Comparison of ENCODE assay signal across 17 cellular contexts in genomic region chr12:129312048-129312447, GRCh38.
DNase-seq lines count a peak whose midpoint lies in the region; ATAC-seq, FAIRE-seq and TF ChIP-seq lines count a peak whose summit lies in the region.
"Had no signal": no experiment of that assay in that cellular context is flagged by ENCODE, and none has a peak within 500 bp of the region (broad histone marks: within the 10 kb centered on the region; RNA-seq: fewer than 3 reads in every experiment).

No MANE protein-coding gene starts in this region.

- H3K9ac ChIP-seq in GM12878 (ENCODE audit: control insufficient read depth, insufficient read depth, low read length) = no peak overlapping the region
- H3K9ac ChIP-seq: BLaER1 had no signal

- no peak overlapping the region for H3K27ac ChIP-seq in GM12878 (ENCODE audit: control insufficient read depth, insufficient read depth)
- H3K27ac ChIP-seq: BLaER1 had no signal

- H3K4me1 ChIP-seq in GM12878 (ENCODE audit: control insufficient read depth, insufficient read depth, low read length) = no peaks in the 10 kb centered on the region
- H3K4me1 ChIP-seq: BLaER1 had no signal

- WGBS in GM12878 (ENCODE audit: insufficient coverage, insufficient replicate concordance, low lambda C conversion rate, missing lambda C conversion rate) = 35% methylated on average over 4 of the region's 4 CpGs

- intact Hi-C loops in GM12878 (cut with micrococcal nuclease; ENCODE audit: unreplicated experiment) = no loop called here

- no TSS peak for BruUV-seq in GM12878 (replicated peaks; lab: Mats Ljungman, UMichigan)

- CTCF ChIA-PET in GM12878 (lab: Yijun Ruan, JAX) = no interaction called here

- no peaks in the 10 kb centered on the region for H4K20me1 ChIP-seq in GM12878 (ENCODE audit: control insufficient read depth, insufficient read depth)
- H4K20me1 ChIP-seq: BLaER1 had no signal

- no peak overlapping the region for H2AFZ ChIP-seq in GM12878 (ENCODE audit: control insufficient read depth, low read depth, low read length)

- POLR2A ChIA-PET in GM12878 (lab: Charles Lee) = no interaction called here

- TF ChIP-seq RAD21 in GM12878 (IDR thresholded peaks at IDR 0.05; ENCODE audit: insufficient read depth, low read depth, low read length) = no peak

- no peaks in the 10 kb centered on the region for H3K9me3 ChIP-seq in GM12878 (replicated peaks; ENCODE audit: control insufficient read depth, insufficient read depth, low read length)
- H3K9me3 ChIP-seq: BLaER1, MG63 had no signal

- no peak for TF ChIP-seq CTCF in GM12878 (IDR thresholded peaks at IDR 0.05 in 2 of 3, conservative IDR thresholded peaks at IDR 0.05 in 1 of 3; ENCODE audit: control insufficient read depth in 2 of 3, extremely low read depth in 1 of 3, insufficient read depth in 1 of 3, low read depth in 3 of 3, low read length in 3 of 3)

- TF ChIP-seq EP300 in GM12878 (IDR thresholded peaks at IDR 0.05; ENCODE audit: borderline replicate concordance in 1 of 2, control insufficient read depth in 1 of 2, low read depth in 2 of 2, low read length in 2 of 2) = no peak

- ATAC-seq in GM12878 = no peak
- ATAC-seq: PC-3 had no signal

- H3K27me3 ChIP-seq in H7 (ENCODE audit: control insufficient read depth, insufficient read depth, low read length) (no peaks in the 10 kb centered on the region), GM12878 (replicated peaks in 1 of 2; ENCODE audit: control insufficient read depth in 2 of 2, insufficient read depth in 2 of 2, low read length in 1 of 2) (no peaks in the 10 kb centered on the region)
- H3K27me3 ChIP-seq: BLaER1, MG63 had no signal

- DNase-seq in H7 (peak; percentile 38), NCI-H526 (lab: John Stamatoyannopoulos, UW) (peak; percentile 24 to 49), GM12878 (ENCODE audit: low read depth, low spot score) (no peak), myocyte (ENCODE audit: low read depth) (peak; percentile 1), NCI-H2196 treated with DMSO at 0.1 percent for 48 hours (lab: John Stamatoyannopoulos, UW; ENCODE audit: unreplicated experiment) (no peak), NCI-H748 treated with DMSO at 0.1 percent for 48 hours (lab: John Stamatoyannopoulos, UW) (no peak)
- no peak for DNase-seq in stimulated activated CD4-positive, alpha-beta T cell treated with anti-CD3 and anti-CD28 coated beads, Interleukin-15, amount 100 ng/mL, for 24 hours
- DNase-seq: CD4-positive, alpha-beta memory T cell; EL; GOT3; MG63; NCI-H1105; NCI-H2081; PC-3 had no signal

- no peak overlapping the region for H3K4me2 ChIP-seq in GM12878 (ENCODE audit: control insufficient read depth, insufficient read depth)
- H3K4me2 ChIP-seq: BLaER1 had no signal

- no peaks in the 10 kb centered on the region for H3K79me2 ChIP-seq in GM12878 (ENCODE audit: control insufficient read depth, insufficient read depth, low read length)

- H3K36me3 ChIP-seq in H7 (replicated peaks; ENCODE audit: control insufficient read depth, insufficient read depth, low read length) (no peaks in the 10 kb centered on the region), GM12878 (ENCODE audit: control insufficient read depth in 2 of 2, insufficient read depth in 2 of 2, low read length in 1 of 2) (no peaks in the 10 kb centered on the region)
- H3K36me3 ChIP-seq: BLaER1, MG63 had no signal

- no peak overlapping the region for H3K4me3 ChIP-seq in H7 (ENCODE audit: insufficient read depth, low read depth, low read length)
- no peak overlapping the region for H3K4me3 ChIP-seq in GM12878
- H3K4me3 ChIP-seq: BLaER1, MG63 had no signal

- no peak for FAIRE-seq in GM12878 (lab: Jason Lieb, UNC)
- FAIRE-seq: GM12891, GM18507 had no signal

- RAD21 ChIA-PET in GM12878 (lab: Charles Lee; ENCODE audit: unreplicated experiment) = no interaction called here

- SMC1A ChIA-PET in GM12878 (lab: Charles Lee; ENCODE audit: uncharacterized antibody, unreplicated experiment) = no interaction called here

- TF ChIP-seq POLR2A in GM12878 (IDR thresholded peaks at IDR 0.05; ENCODE audit: low read depth, low read length) = no peak

- in situ Hi-C loops in GM12878 (cut with MboI) = no loop called here

TF ChIP-seq in GM12878, 131 proteins besides CTCF, POLR2A, EP300 and RAD21:
- TF ChIP-seq REST (IDR thresholded peaks at IDR 0.05; ENCODE audit: low read depth, low read length) (peak; percentile 46; the same call in 1 of the 2 replicates), SMARCA5 (IDR thresholded peaks at IDR 0.05) (no peak)

Comparison
In these comparisons a context has a peak if more than half of its experiments do, and no peak if none do; other contexts are left out.
1. DNase-seq: peak in H7 (single experiment), NCI-H526 (2 of 2) and myocyte (single experiment); none in GM12878 (single experiment), NCI-H2196 treated with DMSO at 0.1 percent for 48 hours (single experiment), NCI-H748 treated with DMSO at 0.1 percent for 48 hours (single experiment) and stimulated activated CD4-positive, alpha-beta T cell treated with anti-CD3 and anti-CD28 coated beads, Interleukin-15, amount 100 ng/mL, for 24 hours (single experiment).